In genomic region chr11:33689506-33689905, GRCh38 we compare ENCODE assay signal across 15 cellular contexts. TPM values are rescaled to one million over a fixed set of nuclear protein-coding genes. Genes with fewer than 3 reads are reported as not detected.
DNase-seq lines count a peak whose midpoint lies in the region; ATAC-seq, FAIRE-seq and TF ChIP-seq lines count a peak whose summit lies in the region.
"Had no signal": no experiment of that assay in that cellular context is flagged by ENCODE, and none has a peak within 500 bp of the region (broad histone marks: within the 10 kb centered on the region; RNA-seq: fewer than 3 reads in every experiment).

No MANE protein-coding gene starts in this region.

- H3K9me3 ChIP-seq in Panc1 (ENCODE audit: control insufficient read depth, insufficient read depth, low read depth, low read length) (peaks cover 12% of the 10 kb centered on the region; the same call in 1 of the 2 replicates), mucosa of rectum (ENCODE audit: control insufficient read depth in 2 of 2, low read length in 2 of 2) (no peaks in the 10 kb centered on the region), tibial artery (no peaks in the 10 kb centered on the region)

- no peaks in the 10 kb centered on the region for H3K36me3 Mint-ChIP-seq in progenitor cell of endocrine pancreas (ENCODE audit: insufficient read depth)
- no peaks in the 10 kb centered on the region for H3K36me3 Mint-ChIP-seq in stimulated activated effector memory CD8-positive, alpha-beta T cell treated with anti-CD3 and anti-CD28 coated beads, Interleukin-12 subunit alpha, Interleukin-12 subunit beta, amount 100 ng/mL, for 72 hours
- H3K36me3 Mint-ChIP-seq: CD14-positive monocyte had no signal

- H3K4me3 Mint-ChIP-seq in progenitor cell of endocrine pancreas (ENCODE audit: low read depth): no peak overlapping the region
- H3K4me3 Mint-ChIP-seq in stimulated activated effector memory CD8-positive, alpha-beta T cell treated with anti-CD3 and anti-CD28 coated beads, Interleukin-12 subunit alpha, Interleukin-12 subunit beta, amount 100 ng/mL, for 72 hours: no peak overlapping the region
- H3K4me3 Mint-ChIP-seq: CD14-positive monocyte had no signal

- in situ Hi-C loops in Panc1 (cut with HindIII; ENCODE audit: low pct_unique_long_range_greater_than_20kb, low sequenced_read_pairs): no loop called here

- H3K27me3 ChIP-seq in Panc1 (ENCODE audit: control insufficient read depth, insufficient read depth, low read length) (no peaks in the 10 kb centered on the region), bronchial epithelial cell (ENCODE audit: control insufficient read depth, insufficient read depth, low read length) (no peaks in the 10 kb centered on the region), mucosa of rectum (ENCODE audit: control insufficient read depth in 2 of 2, insufficient read depth in 2 of 2, low read length in 2 of 2) (no peaks in the 10 kb centered on the region), tibial artery (no peaks in the 10 kb centered on the region)

- no peak overlapping the region for H3K27ac Mint-ChIP-seq in progenitor cell of endocrine pancreas
- H3K27ac Mint-ChIP-seq in stimulated activated effector memory CD8-positive, alpha-beta T cell treated with anti-CD3 and anti-CD28 coated beads, Interleukin-12 subunit alpha, Interleukin-12 subunit beta, amount 100 ng/mL, for 72 hours: no peak overlapping the region
- H3K27ac Mint-ChIP-seq: CD14-positive monocyte had no signal

- intact Hi-C loops in Panc1 (cut with micrococcal nuclease; ENCODE audit: unreplicated experiment) (loop anchor here (10.0 kb wide), 1 partner anchor 135 kb away; no protein-coding TSS in a partner anchor), tibial artery (cut with DNase I; ENCODE audit: low total_unique reads) (loop anchor here (10.0 kb wide), 1 partner anchor 325 kb away; no protein-coding TSS in a partner anchor)

- H3K36me3 ChIP-seq in Panc1 (ENCODE audit: control insufficient read depth, insufficient read depth, low read length) (no peaks in the 10 kb centered on the region), bronchial epithelial cell (ENCODE audit: control insufficient read depth, insufficient read depth, low read length) (no peaks in the 10 kb centered on the region), mucosa of rectum (ENCODE audit: control insufficient read depth in 2 of 2, insufficient read depth in 2 of 2, low read length in 2 of 2) (no peaks in the 10 kb centered on the region), tibial artery (no peaks in the 10 kb centered on the region)

- peak; percentile 62 for FAIRE-seq in bronchial epithelial cell (lab: Jason Lieb, UNC)
- FAIRE-seq: GM12892, urothelium cell line had no signal

- H3K4me1 ChIP-seq in Panc1 (ENCODE audit: control insufficient read depth, insufficient read depth, low read length) (peaks cover 62% of the 10 kb centered on the region), mucosa of rectum (ENCODE audit: control insufficient read depth in 2 of 2, insufficient read depth in 2 of 2, low read length in 2 of 2) (peaks cover 24 to 38% of the 10 kb centered on the region in 2 donors), tibial artery (peaks cover 0 to 42% (median 26%) of the 10 kb centered on the region in 4 donors)

- no peak for TF ChIP-seq CTCF in Panc1 (IDR thresholded peaks at IDR 0.05)
- TF ChIP-seq CTCF in bronchial epithelial cell (IDR thresholded peaks at IDR 0.05; ENCODE audit: insufficient read depth, low read length, severe bottlenecking): no peak
- no peak for TF ChIP-seq CTCF in tibial artery (IDR thresholded peaks at IDR 0.05)
- TF ChIP-seq CTCF in progenitor cell of endocrine pancreas (IDR thresholded peaks at IDR 0.05; ENCODE audit: unreplicated experiment): no peak

- no TSS peak for BruUV-seq in Panc1 (replicated peaks; lab: Mats Ljungman, UMichigan)

- H3K9ac ChIP-seq in mucosa of rectum (ENCODE audit: low read depth in 1 of 2, low read length in 2 of 2): no peak overlapping the region

- DNase-seq in Panc1 (ENCODE audit: low read depth, low spot score) (no peak), bronchial epithelial cell (ENCODE audit: low read depth) (no peak), tibial artery (no peak), progenitor cell of endocrine pancreas (ENCODE audit: low spot score, unreplicated experiment) (no peak), NCI-H748 treated with DMSO at 0.1 percent for 48 hours (lab: John Stamatoyannopoulos, UW) (no peak)
- no peak for DNase-seq in stimulated activated effector memory CD8-positive, alpha-beta T cell treated with anti-CD3 and anti-CD28 coated beads, Interleukin-12 subunit alpha, Interleukin-12 subunit beta, amount 100 ng/mL, for 72 hours (ENCODE audit: low spot score in 2 of 2)
- DNase-seq: activated T-cell treated with anti-CD3 and anti-CD28 coated beads, Interleukin-2, amount 50 U/mL, for 1 hour; cortex of kidney; NCI-H1048; stimulated activated CD4-positive, alpha-beta T cell treated with anti-CD3 and anti-CD28 coated beads, Interleukin-1b, Interleukin-23, amount 100 ng/mL, for 48 hours had no signal

- POLR2A ChIA-PET in Panc1 (lab: Charles Lee): no interaction called here

- peaks cover 45% of the 10 kb centered on the region for H3K4me1 Mint-ChIP-seq in progenitor cell of endocrine pancreas (ENCODE audit: low read depth)
- H3K4me1 Mint-ChIP-seq in stimulated activated effector memory CD8-positive, alpha-beta T cell treated with anti-CD3 and anti-CD28 coated beads, Interleukin-12 subunit alpha, Interleukin-12 subunit beta, amount 100 ng/mL, for 72 hours: peaks cover 5% of the 10 kb centered on the region
- H3K4me1 Mint-ChIP-seq: CD14-positive monocyte had no signal

- CTCF ChIA-PET in Panc1 (lab: Charles Lee): interaction anchor here (1.0 to 1.3 kb wide), 2 partner anchors 53 to 524 kb away, joined by 3 to 10 read pairs; no protein-coding TSS in a partner anchor

- no peaks in the 10 kb centered on the region for H3K9me3 Mint-ChIP-seq in progenitor cell of endocrine pancreas (ENCODE audit: low read depth)
- H3K9me3 Mint-ChIP-seq in stimulated activated effector memory CD8-positive, alpha-beta T cell treated with anti-CD3 and anti-CD28 coated beads, Interleukin-12 subunit alpha, Interleukin-12 subunit beta, amount 100 ng/mL, for 72 hours: no peaks in the 10 kb centered on the region

- H3K27ac ChIP-seq in Panc1 (ENCODE audit: low read length) (peak overlapping the region; percentile 94), mucosa of rectum (ENCODE audit: low read depth in 2 of 2, low read length in 2 of 2) (peak overlapping the region; percentile 75 to 80), tibial artery (peak overlapping the region; percentile 71 to 77)

- ATAC-seq in Panc1: no peak
- no peak for ATAC-seq in stimulated activated effector memory CD8-positive, alpha-beta T cell treated with anti-CD3 and anti-CD28 coated beads, Interleukin-12 subunit alpha, Interleukin-12 subunit beta, amount 100 ng/mL, for 72 hours

- no peaks in the 10 kb centered on the region for H3K27me3 Mint-ChIP-seq in progenitor cell of endocrine pancreas

- H3K4me3 ChIP-seq in Panc1 (ENCODE audit: low read depth in 2 of 2, low read length in 2 of 2) (no peak overlapping the region), bronchial epithelial cell (ENCODE audit: low read depth, low read length) (no peak overlapping the region), mucosa of rectum (ENCODE audit: low read length in 2 of 2) (no peak overlapping the region), tibial artery (no peak overlapping the region)

RNA-seq across cellular contexts. Expression of gene C11orf91, which starts 11.1 kb away (rescaled TPM):
- total RNA-seq in Panc1 (2021; ENCODE audit: unreplicated experiment) (1.3 TPM), bronchial epithelial cell (not detected in 2 replicates), progenitor cell of endocrine pancreas (0.69 and 1.1 TPM in 2 replicates)
- not detected for polyA plus RNA-seq in Panc1 (2012; ENCODE audit: insufficient read length)
- total RNA-seq: OCI-LY7 had no signal
- polyA plus RNA-seq: CD14-positive monocyte had no signal

RNA-seq across cellular contexts. Expression of gene CD59, which starts 46.7 kb away (rescaled TPM):
- total RNA-seq in Panc1 (2021; ENCODE audit: unreplicated experiment): 736 TPM
- 456 TPM for polyA plus RNA-seq in Panc1 (2012; ENCODE audit: insufficient read length)
- total RNA-seq in bronchial epithelial cell: 142 and 193 TPM in 2 replicates
- total RNA-seq in progenitor cell of endocrine pancreas: 214 and 218 TPM in 2 replicates
